Comparison of ENCODE assay signal across 1 cellular context in the genomic region with DNA sequence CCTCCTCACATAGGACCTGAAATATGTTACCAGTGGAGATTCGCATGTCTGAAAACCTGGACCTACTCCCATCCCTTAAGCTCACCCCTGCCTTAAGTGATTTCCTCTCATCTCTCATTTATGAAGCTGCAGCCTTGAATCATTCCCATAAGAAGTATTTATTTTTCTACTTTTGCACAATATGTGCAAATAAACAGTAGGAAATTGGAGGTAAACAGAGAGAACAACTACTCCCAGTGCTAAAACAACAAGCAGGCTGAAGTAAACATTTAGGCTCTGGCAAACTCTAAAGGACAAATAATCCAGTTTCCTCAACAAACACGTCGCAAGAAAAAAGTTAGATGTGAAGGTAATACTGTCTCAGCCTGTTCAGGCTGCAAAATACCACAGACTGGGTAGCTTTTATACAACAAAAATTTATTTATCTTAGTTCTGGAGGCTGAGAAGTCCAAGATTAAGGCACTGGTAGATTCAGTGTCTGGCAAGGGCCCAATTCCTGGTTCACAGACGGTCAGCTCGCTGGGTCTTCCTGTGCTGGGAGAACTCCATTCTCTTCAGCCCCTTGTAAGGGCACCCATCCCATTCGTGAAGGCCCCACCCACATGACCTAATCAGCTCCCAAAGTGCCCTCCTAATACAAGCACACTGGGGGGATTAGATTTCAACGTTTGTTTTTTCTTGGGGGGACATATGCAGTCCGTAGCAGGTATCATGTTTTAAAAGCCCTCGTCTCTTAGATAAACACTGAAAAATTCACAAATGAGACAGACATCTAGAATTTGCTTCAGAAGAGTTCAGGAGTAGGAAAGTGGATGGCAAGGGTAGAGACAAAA.
TF ChIP-seq lines count a peak whose summit lies in the region.

No MANE protein-coding gene starts in this region.

TF ChIP-seq in WTC11, 78 proteins besides CTCF, POLR2A, EP300 and RAD21:
- TF ChIP-seq GRHL2 (CRISPR knock-in tag; IDR thresholded peaks at IDR 0.05; ENCODE audit: insufficient replicate concordance, severe bottlenecking): no peak
- TF ChIP-seq GABPB1 (CRISPR knock-in tag; IDR thresholded peaks at IDR 0.05): peak; percentile 50; the same call in 1 of the 2 replicates
- no peak for TF ChIP-seq NR1H2 (CRISPR knock-in tag; IDR thresholded peaks at IDR 0.05)
- TF ChIP-seq ESRRA (CRISPR knock-in tag; IDR thresholded peaks at IDR 0.05; ENCODE audit: borderline replicate concordance): no peak
- TF ChIP-seq, protein P1, sequence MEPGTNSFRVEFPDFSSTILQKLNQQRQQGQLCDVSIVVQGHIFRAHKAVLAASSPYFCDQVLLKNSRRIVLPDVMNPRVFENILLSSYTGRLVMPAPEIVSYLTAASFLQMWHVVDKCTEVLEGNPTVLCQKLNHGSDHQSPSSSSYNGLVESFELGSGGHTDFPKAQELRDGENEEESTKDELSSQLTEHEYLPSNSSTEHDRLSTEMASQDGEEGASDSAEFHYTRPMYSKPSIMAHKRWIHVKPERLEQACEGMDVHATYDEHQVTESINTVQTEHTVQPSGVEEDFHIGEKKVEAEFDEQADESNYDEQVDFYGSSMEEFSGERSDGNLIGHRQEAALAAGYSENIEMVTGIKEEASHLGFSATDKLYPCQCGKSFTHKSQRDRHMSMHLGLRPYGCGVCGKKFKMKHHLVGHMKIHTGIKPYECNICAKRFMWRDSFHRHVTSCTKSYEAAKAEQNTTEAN (CRISPR knock-in tag; IDR thresholded peaks at IDR 0.05): no peak
- TF ChIP-seq, protein P2, sequence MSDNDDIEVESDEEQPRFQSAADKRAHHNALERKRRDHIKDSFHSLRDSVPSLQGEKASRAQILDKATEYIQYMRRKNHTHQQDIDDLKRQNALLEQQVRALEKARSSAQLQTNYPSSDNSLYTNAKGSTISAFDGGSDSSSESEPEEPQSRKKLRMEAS (CRISPR knock-in tag; IDR thresholded peaks at IDR 0.05): no peak
- TF ChIP-seq NR3C1 (CRISPR knock-in tag; conservative IDR thresholded peaks at IDR 0.05; ENCODE audit: low read depth): no peak
- TF ChIP-seq, protein P3, sequence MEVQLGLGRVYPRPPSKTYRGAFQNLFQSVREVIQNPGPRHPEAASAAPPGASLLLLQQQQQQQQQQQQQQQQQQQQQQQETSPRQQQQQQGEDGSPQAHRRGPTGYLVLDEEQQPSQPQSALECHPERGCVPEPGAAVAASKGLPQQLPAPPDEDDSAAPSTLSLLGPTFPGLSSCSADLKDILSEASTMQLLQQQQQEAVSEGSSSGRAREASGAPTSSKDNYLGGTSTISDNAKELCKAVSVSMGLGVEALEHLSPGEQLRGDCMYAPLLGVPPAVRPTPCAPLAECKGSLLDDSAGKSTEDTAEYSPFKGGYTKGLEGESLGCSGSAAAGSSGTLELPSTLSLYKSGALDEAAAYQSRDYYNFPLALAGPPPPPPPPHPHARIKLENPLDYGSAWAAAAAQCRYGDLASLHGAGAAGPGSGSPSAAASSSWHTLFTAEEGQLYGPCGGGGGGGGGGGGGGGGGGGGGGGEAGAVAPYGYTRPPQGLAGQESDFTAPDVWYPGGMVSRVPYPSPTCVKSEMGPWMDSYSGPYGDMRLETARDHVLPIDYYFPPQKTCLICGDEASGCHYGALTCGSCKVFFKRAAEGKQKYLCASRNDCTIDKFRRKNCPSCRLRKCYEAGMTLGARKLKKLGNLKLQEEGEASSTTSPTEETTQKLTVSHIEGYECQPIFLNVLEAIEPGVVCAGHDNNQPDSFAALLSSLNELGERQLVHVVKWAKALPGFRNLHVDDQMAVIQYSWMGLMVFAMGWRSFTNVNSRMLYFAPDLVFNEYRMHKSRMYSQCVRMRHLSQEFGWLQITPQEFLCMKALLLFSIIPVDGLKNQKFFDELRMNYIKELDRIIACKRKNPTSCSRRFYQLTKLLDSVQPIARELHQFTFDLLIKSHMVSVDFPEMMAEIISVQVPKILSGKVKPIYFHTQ (CRISPR knock-in tag; IDR thresholded peaks at IDR 0.05): no peak
- TF ChIP-seq, protein P4, sequence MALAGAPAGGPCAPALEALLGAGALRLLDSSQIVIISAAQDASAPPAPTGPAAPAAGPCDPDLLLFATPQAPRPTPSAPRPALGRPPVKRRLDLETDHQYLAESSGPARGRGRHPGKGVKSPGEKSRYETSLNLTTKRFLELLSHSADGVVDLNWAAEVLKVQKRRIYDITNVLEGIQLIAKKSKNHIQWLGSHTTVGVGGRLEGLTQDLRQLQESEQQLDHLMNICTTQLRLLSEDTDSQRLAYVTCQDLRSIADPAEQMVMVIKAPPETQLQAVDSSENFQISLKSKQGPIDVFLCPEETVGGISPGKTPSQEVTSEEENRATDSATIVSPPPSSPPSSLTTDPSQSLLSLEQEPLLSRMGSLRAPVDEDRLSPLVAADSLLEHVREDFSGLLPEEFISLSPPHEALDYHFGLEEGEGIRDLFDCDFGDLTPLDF (CRISPR knock-in tag; IDR thresholded peaks at IDR 0.05): no peak
